ENCODE assay signal across 8 cellular contexts in genomic region chr14:32560213-32560857, GRCh38.
A peak's percentile ranks its signal among the peaks of the same experiment; 100 is the strongest.
DNase-seq lines count a peak whose midpoint lies in the region; ATAC-seq and TF ChIP-seq lines count a peak whose summit lies in the region.

No MANE protein-coding gene starts in this region.

- no TSS peak for BruUV-seq in HCT116 (replicated peaks; lab: Mats Ljungman, UMichigan)

- no peak overlapping the region for H3K27ac ChIP-seq in HCT116 (ENCODE audit: low read depth, low read length)
- H3K27ac ChIP-seq in colonic mucosa, result no peak overlapping the region

- no peaks in the 10 kb centered on the region for H3K9me3 Mint-ChIP-seq in stimulated activated naive B cell treated with anti-CD40 and anti-IgM and Interleukin-4, amounts not matched to agents 10 μg/mL and 1 μg/mL and 100 μg/mL, for 72 hours
- no peaks in the 10 kb centered on the region for H3K9me3 Mint-ChIP-seq in effector memory CD8-positive, alpha-beta T cell

- H3K27me3 Mint-ChIP-seq in stimulated activated naive B cell treated with anti-CD40 and anti-IgM and Interleukin-4, amounts not matched to agents 10 μg/mL and 1 μg/mL and 100 μg/mL, for 72 hours, result no peaks in the 10 kb centered on the region
- H3K27me3 Mint-ChIP-seq in effector memory CD8-positive, alpha-beta T cell, result no peaks in the 10 kb centered on the region

- H3K4me3 ChIP-seq in HCT116 (replicated peaks in 1 of 2; ENCODE audit: low read depth in 1 of 2, low read length in 2 of 2), result no peak overlapping the region
- H3K4me3 ChIP-seq in colonic mucosa, result no peak overlapping the region

- no peak overlapping the region for H3K27ac Mint-ChIP-seq in stimulated activated naive B cell treated with anti-CD40 and anti-IgM and Interleukin-4, amounts not matched to agents 10 μg/mL and 1 μg/mL and 100 μg/mL, for 72 hours
- H3K27ac Mint-ChIP-seq in effector memory CD8-positive, alpha-beta T cell, result no peak overlapping the region

- H3K4me1 Mint-ChIP-seq in stimulated activated naive B cell treated with anti-CD40 and anti-IgM and Interleukin-4, amounts not matched to agents 10 μg/mL and 1 μg/mL and 100 μg/mL, for 72 hours, result peaks cover 0 to 3% of the 10 kb centered on the region in 2 donors
- H3K4me1 Mint-ChIP-seq in effector memory CD8-positive, alpha-beta T cell (ENCODE audit: low read depth in 2 of 2), result peaks cover 0 to 5% of the 10 kb centered on the region in 2 donors

- TF ChIP-seq CTCF in GM10266 (IDR thresholded peaks at IDR 0.05; ENCODE audit: control insufficient read depth, insufficient read depth, low read depth, missing control alignments), result peak; percentile 85
- TF ChIP-seq CTCF in HCT116 (IDR thresholded peaks at IDR 0.05 in 2 of 3, conservative IDR thresholded peaks at IDR 0.05 in 1 of 3; ENCODE audit: borderline replicate concordance in 1 of 3, insufficient read depth in 1 of 3, low read depth in 2 of 3, low read length in 2 of 3), result peak; percentile 35 to 97 (median 87); a peak in 5 of 6 replicates
- TF ChIP-seq CTCF in colonic mucosa (IDR thresholded peaks at IDR 0.05), result peak; percentile 82

- no peak overlapping the region for H3K4me3 Mint-ChIP-seq in stimulated activated naive B cell treated with anti-CD40 and anti-IgM and Interleukin-4, amounts not matched to agents 10 μg/mL and 1 μg/mL and 100 μg/mL, for 72 hours
- H3K4me3 Mint-ChIP-seq in effector memory CD8-positive, alpha-beta T cell, result no peak overlapping the region

- H3K36me3 Mint-ChIP-seq in stimulated activated naive B cell treated with anti-CD40 and anti-IgM and Interleukin-4, amounts not matched to agents 10 μg/mL and 1 μg/mL and 100 μg/mL, for 72 hours, result no peaks in the 10 kb centered on the region
- H3K36me3 Mint-ChIP-seq in effector memory CD8-positive, alpha-beta T cell (ENCODE audit: insufficient read depth), result no peaks in the 10 kb centered on the region

- no peaks in the 10 kb centered on the region for H3K9me3 ChIP-seq in HCT116 (ENCODE audit: control insufficient read depth in 1 of 2, insufficient read depth in 1 of 2, low read depth in 1 of 2, low read length in 2 of 2)
- H3K9me3 ChIP-seq in colonic mucosa, result no peaks in the 10 kb centered on the region

- no peaks in the 10 kb centered on the region for H4K20me1 ChIP-seq in HCT116 (ENCODE audit: insufficient read depth)

- RAD21 ChIA-PET in HCT116 (lab: Charles Lee; ENCODE audit: low non-redundant PET in 1 of 2, low total read pairs in 2 of 2, uncharacterized antibody in 2 of 2, unreplicated experiment in 2 of 2), result interaction anchor here (0.9 to 1.1 kb wide), 4 partner anchors 301 to 487 kb away, joined by 3 to 6 read pairs (median 4); no protein-coding TSS in a partner anchor

- peak; percentile 51 for DNase-seq in GM10266 (ENCODE audit: extremely low spot score)
- DNase-seq in HCT116 (ENCODE audit: low read depth, low spot score), result peak; percentile 54
- peak; percentile 77 for DNase-seq in NCI-H1092 treated with DMSO at 0.1 percent for 48 hours (lab: John Stamatoyannopoulos, UW)
- DNase-seq in SK-MEL-5 (ENCODE audit: low read depth, low spot score), result peak; percentile 84
- DNase-seq in colonic mucosa, result peak; percentile 59
- DNase-seq in left lobe of liver (ENCODE audit: low spot score), result peak; percentile 47
- no peak for DNase-seq in stimulated activated naive B cell treated with anti-CD40 and anti-IgM and Interleukin-4, amounts not matched to agents 10 μg/mL and 1 μg/mL and 100 μg/mL, for 72 hours
- no peak for DNase-seq in effector memory CD8-positive, alpha-beta T cell

- intact Hi-C loops in HCT116 (cut with micrococcal nuclease), result loop anchor here (2.0 to 5.0 kb wide), 4 partner anchors 93 to 1052 kb away; no protein-coding TSS in a partner anchor
- intact Hi-C loops in colonic mucosa (cut with DNase I), result no loop called here

- TF ChIP-seq POLR2A in HCT116 (IDR thresholded peaks at IDR 0.05; ENCODE audit: borderline replicate concordance, extremely low read depth, insufficient read depth, insufficient read length), result no peak

- CTCF ChIA-PET in HCT116 (lab: Charles Lee), result interaction anchor here (0.6 to 2.5 kb wide), 15 partner anchors 9 to 1164 kb away, joined by 3 to 15 read pairs (median 4); partner anchors contain the start of gene DTD2

- H3K9me2 ChIP-seq in HCT116 (ENCODE audit: insufficient read depth), result no peaks in the 10 kb centered on the region

- H3K4me1 ChIP-seq in HCT116 (ENCODE audit: control insufficient read depth in 1 of 2, insufficient read depth in 2 of 2, low read length in 2 of 2), result no peaks in the 10 kb centered on the region
- H3K4me1 ChIP-seq in colonic mucosa, result no peaks in the 10 kb centered on the region

- H2AFZ ChIP-seq in HCT116 (ENCODE audit: low read depth, low read length, poor library complexity, severe bottlenecking), result peak overlapping the region; percentile 7

- no peaks in the 10 kb centered on the region for H3K79me2 ChIP-seq in HCT116 (ENCODE audit: insufficient read depth, low read length)

- H3K9ac ChIP-seq in HCT116 (ENCODE audit: low read length) (no peak overlapping the region), colonic mucosa (ENCODE audit: low read depth in 2 of 2, low read length in 2 of 2) (no peak overlapping the region)

- H3K4me2 ChIP-seq in HCT116 (ENCODE audit: low read length), result no peak overlapping the region

- in situ Hi-C loops in SK-MEL-5 (cut with HindIII; ENCODE audit: low pct_unique_long_range_greater_than_20kb, low sequenced_read_pairs), result no loop called here

- peak; percentile 77 for TF ChIP-seq RAD21 in HCT116 (IDR thresholded peaks at IDR 0.05; ENCODE audit: low read depth)

- H3K27me3 ChIP-seq in HCT116 (ENCODE audit: insufficient read depth, low read length), result no peaks in the 10 kb centered on the region
- H3K27me3 ChIP-seq in colonic mucosa, result no peaks in the 10 kb centered on the region

- ATAC-seq in HCT116, result peak; percentile 95
- ATAC-seq in left lobe of liver, result peak; percentile 98
- ATAC-seq in stimulated activated naive B cell treated with anti-CD40 and anti-IgM and Interleukin-4, amounts not matched to agents 10 μg/mL and 1 μg/mL and 100 μg/mL, for 72 hours (replicated peaks), result peak; percentile 69 to 71
- no peak for ATAC-seq in effector memory CD8-positive, alpha-beta T cell (replicated peaks)

- H3K36me3 ChIP-seq in HCT116 (ENCODE audit: control insufficient read depth in 1 of 2, insufficient read depth in 2 of 2, low read length in 2 of 2) (no peaks in the 10 kb centered on the region), colonic mucosa (no peaks in the 10 kb centered on the region)

- POLR2A ChIA-PET in HCT116 (lab: Charles Lee), result no interaction called here

TF ChIP-seq in HCT116, 20 proteins besides CTCF, POLR2A, EP300 and RAD21:
- TF ChIP-seq FOSL1 (IDR thresholded peaks at IDR 0.05; ENCODE audit: low read depth), result no peak
- TF ChIP-seq CBX3 (IDR thresholded peaks at IDR 0.05; ENCODE audit: low read depth), result no peak

Comparison
In these comparisons a context has a peak if more than half of its experiments do, and no peak if none do; other contexts are left out.
1. DNase-seq: peak in GM10266 (single experiment), HCT116 (single experiment), NCI-H1092 treated with DMSO at 0.1 percent for 48 hours (single experiment), SK-MEL-5 (single experiment), colonic mucosa (single experiment) and left lobe of liver (single experiment); none in stimulated activated naive B cell treated with anti-CD40 and anti-IgM and Interleukin-4, amounts not matched to agents 10 μg/mL and 1 μg/mL and 100 μg/mL, for 72 hours (single experiment) and effector memory CD8-positive, alpha-beta T cell (0 of 3).
2. Peak in every context shown above with its lines, with median percentiles within 50 percentile points of each other: CTCF ChIP-seq.